6 cellular contexts compared by ENCODE assay signal in the genomic region with DNA sequence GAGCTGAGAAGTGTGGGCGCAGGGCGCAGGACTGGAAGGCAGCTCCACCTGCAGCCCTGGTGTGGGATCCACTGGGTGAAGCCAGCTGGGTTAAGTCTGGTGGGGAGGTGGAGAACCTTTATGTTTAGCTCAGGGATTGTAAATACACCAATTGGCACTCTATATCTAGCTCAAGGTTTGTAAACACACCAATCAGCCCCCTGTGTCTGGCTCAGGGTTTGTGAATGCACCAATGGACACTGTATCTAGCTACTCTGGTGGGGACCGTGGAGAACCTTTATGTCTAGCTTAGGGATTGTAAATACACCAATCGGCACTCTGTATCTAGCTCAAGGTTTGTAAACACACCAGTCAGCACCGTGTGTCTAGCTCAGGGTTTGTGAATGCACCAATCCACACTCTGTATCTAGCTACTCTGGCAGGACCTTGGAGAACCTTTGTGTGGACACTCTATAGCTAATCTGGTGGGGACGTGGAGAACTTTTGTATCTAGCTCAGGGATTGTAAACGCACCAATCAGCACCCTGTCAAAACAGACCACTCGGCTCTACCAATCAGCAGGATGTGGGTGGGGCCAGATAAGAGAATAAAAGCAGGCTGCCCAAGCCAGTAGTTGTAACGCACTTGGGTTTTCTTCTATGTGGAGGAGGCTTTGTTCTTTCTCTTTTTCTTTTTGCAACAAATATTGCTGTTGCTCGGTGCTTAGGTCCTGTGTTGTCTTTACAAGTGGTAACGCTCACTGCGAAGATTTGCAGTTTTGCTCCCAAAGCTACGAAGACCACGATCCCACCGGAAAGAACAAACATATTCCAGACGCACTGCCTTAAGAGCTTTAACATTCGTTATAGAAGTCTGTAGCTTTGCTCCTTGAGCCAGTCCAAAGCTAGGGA. TPM values are rescaled to one million over a fixed set of nuclear protein-coding genes. Genes with fewer than 3 reads are reported as not detected.
DNase-seq lines count a peak whose midpoint lies in the region; TF ChIP-seq lines count a peak whose summit lies in the region.
"Not testable (repeated sequence)": the region's sequence is repeated elsewhere in the genome, so short reads cannot be mapped to it uniquely, and the experiment has no call there.

No MANE protein-coding gene starts in this region.

- TF ChIP-seq CTCF in dorsolateral prefrontal cortex (IDR thresholded peaks at IDR 0.05 in 54 of 56, conservative IDR thresholded peaks at IDR 0.05 in 2 of 56; ENCODE audit: low read depth in 1 of 56, partially characterized antibody in 56 of 56) = not testable (repeated sequence)

- H3K4me3 ChIP-seq in dorsolateral prefrontal cortex = peak overlapping the region in 56 of 59 donors; percentile 15 to 91 (median 57)

- H3K27ac ChIP-seq in dorsolateral prefrontal cortex = peak overlapping the region in 33 of 59 donors; percentile 8 to 92 (median 73)

- not testable (repeated sequence) for H3K27me3 ChIP-seq in dorsolateral prefrontal cortex

- intact Hi-C loops in dorsolateral prefrontal cortex (cut with DNase I) = not testable (repeated sequence)

- peak; percentile 37 for DNase-seq in DMS 273 (lab: John Stamatoyannopoulos, UW; ENCODE audit: unreplicated experiment)
- DNase-seq in NCI-H2227 treated with DMSO at 0.1 percent for 48 hours (lab: John Stamatoyannopoulos, UW) = peak; percentile 17
- DNase-seq in activated CD4-positive, alpha-beta T cell treated with anti-CD3 and anti-CD28 coated beads, Interleukin-2, amount 50 U/mL, for 4 hours = peak; percentile 7 to 14
- DNase-seq in dorsolateral prefrontal cortex = not testable (repeated sequence)
- peak; percentile 12 to 17 for DNase-seq in lung microvascular endothelial cell (ENCODE audit: low read depth in 2 of 2)
- DNase-seq in stimulated activated CD4-positive, alpha-beta T cell treated with anti-CD3 and anti-CD28 coated beads, Interleukin-1b, Interleukin-23, amount 100 ng/mL, for 48 hours = peak; percentile 50

RNA-seq across cellular contexts. Expression of gene TMEM14C, which starts 1.7 kb away (rescaled TPM):
- total RNA-seq in dorsolateral prefrontal cortex = 10 to 100 TPM; 42.1 to 89.5 (median 60.4) TPM
- 82.4 and 96.8 TPM in 2 replicates for total RNA-seq in lung microvascular endothelial cell

RNA-seq across cellular contexts. Expression of gene TMEM14B, which starts 26.4 kb away (rescaled TPM):
- total RNA-seq in dorsolateral prefrontal cortex (10 to 100 TPM; 49.1 to 90.5 (median 69.1) TPM), lung microvascular endothelial cell (43.8 and 44.9 TPM in 2 replicates)

RNA-seq across cellular contexts. Expression of gene PAK1IP1, which starts 26.4 kb away (rescaled TPM):
- total RNA-seq in dorsolateral prefrontal cortex (10 to 100 TPM in 85 of 120 experiments, 1 to 10 TPM in 35; 7.8 to 17.5 (median 11.1) TPM), lung microvascular endothelial cell (7.6 and 9.5 TPM in 2 replicates)

RNA-seq across cellular contexts. Expression of gene C6orf52, which starts 26.8 kb away (rescaled TPM):
- 1 to 10 TPM in 94 of 120 experiments, under 1 TPM in 4, not detected in 22; 0.75 to 5.4 (median 2.2) TPM for total RNA-seq in dorsolateral prefrontal cortex
- total RNA-seq in lung microvascular endothelial cell = 0.22 TPM in 1 of 2 replicates, not detected in the other
